Comparison of ENCODE assay signal across 19 cellular contexts in genomic region chr9:104854613-104855012, GRCh38.
DNase-seq lines count a peak whose midpoint lies in the region; ATAC-seq, FAIRE-seq and TF ChIP-seq lines count a peak whose summit lies in the region.
"Had no signal": no experiment of that assay in that cellular context is flagged by ENCODE, and none has a peak within 500 bp of the region (broad histone marks: within the 10 kb centered on the region; RNA-seq: fewer than 3 reads in every experiment).

No MANE protein-coding gene starts in this region.

- DNase-seq in A549 (ENCODE audit: low read depth in 1 of 2, low spot score in 1 of 2) (no peak), HPDE6-E6E7 (ENCODE audit: extremely low spot score) (peak; percentile 72), NCI-H748 treated with DMSO at 0.1 percent for 48 hours (lab: John Stamatoyannopoulos, UW) (peak; percentile 67), foreskin keratinocyte (peak; percentile 90 to 92), AG20443 (ENCODE audit: low spot score) (no peak), KBM-7 (no peak), nucleus accumbens (lab: John Stamatoyannopoulos, UW) (no peak)
- DNase-seq: activated CD4-positive, alpha-beta T cell treated with anti-CD3 and anti-CD28 coated beads, Interleukin-2, amount 50 U/mL, for 48 hours; activated naive CD4-positive, alpha-beta T cell treated with anti-CD3 and anti-CD28 coated beads for 36 hours; activated T-cell treated with anti-CD3 and anti-CD28 coated beads, Interleukin-2, amount 50 U/mL, for 24 hours; aorta; CD4-positive, alpha-beta T cell; cerebellar nuclear complex; effector CD4-positive, alpha-beta T cell; NCI-H187 treated with DMSO at 0.1 percent for 48 hours; right lobe of liver; stimulated activated CD4-positive, alpha-beta T cell treated with anti-CD3 and anti-CD28 coated beads, Interleukin-15, amount 100 ng/mL, for 24 hours had no signal

- no peaks in the 10 kb centered on the region for H3K9me3 ChIP-seq in A549
- H3K9me3 ChIP-seq: right lobe of liver, thoracic aorta had no signal

- ATAC-seq in A549 = no peak
- peak; percentile 83 for ATAC-seq in foreskin keratinocyte
- no peak for ATAC-seq in HG02870 (IDR thresholded peaks at IDR 0.05; ENCODE audit: unreplicated experiment)

- H3K27ac ChIP-seq in A549 (no peak overlapping the region), foreskin keratinocyte (peak overlapping the region; percentile 65)
- H3K27ac ChIP-seq: thoracic aorta had no signal

- WGBS in A549 (ENCODE audit: missing lambda C conversion rate) = 67% methylated on average over 1 of the region's 1 CpG

- no peak for FAIRE-seq in A549 (lab: Jason Lieb, UNC)

- CTCF ChIA-PET in A549 (lab: Yijun Ruan, JAX) = interaction anchor here (0.9 to 1.7 kb wide), 4 partner anchors 9 to 561 kb away, joined by 3 to 5 read pairs (median 4); no protein-coding TSS in a partner anchor

- in situ Hi-C loops in KBM-7 (cut with MboI; ENCODE audit: low pct_unique_long_range_greater_than_20kb, low sequenced_read_pairs) = no loop called here

- TF ChIP-seq POLR2A in A549 (IDR thresholded peaks at IDR 0.05; ENCODE audit: low read length) = no peak

- no peak for TF ChIP-seq CTCF in A549 (IDR thresholded peaks at IDR 0.05)
- TF ChIP-seq CTCF in foreskin keratinocyte (conservative IDR thresholded peaks at IDR 0.05) = no peak

- TF ChIP-seq EP300 in A549 (IDR thresholded peaks at IDR 0.05) = no peak

- H3K4me2 ChIP-seq in A549 = 0 out of 3 replicates have a peak overlapping the region, but pooled peaks have one; percentile 29

- POLR2A ChIA-PET in A549 (lab: Yijun Ruan, JAX) = no interaction called here

- TF ChIP-seq RAD21 in A549 (conservative IDR thresholded peaks at IDR 0.05 in 1 of 2, IDR thresholded peaks at IDR 0.05 in 1 of 2) = no peak

- H3K27me3 ChIP-seq in foreskin keratinocyte = no peaks in the 10 kb centered on the region
- H3K27me3 ChIP-seq: right lobe of liver had no signal

- no peak overlapping the region for H3K4me3 ChIP-seq in A549
- H3K4me3 ChIP-seq: right lobe of liver, thoracic aorta had no signal

- H3K4me1 ChIP-seq in A549 = peaks cover 11% of the 10 kb centered on the region; the same call in 1 of the 3 replicates
- H3K4me1 ChIP-seq in foreskin keratinocyte = peaks cover 34% of the 10 kb centered on the region

TF ChIP-seq in A549, 52 proteins besides CTCF, POLR2A, EP300 and RAD21:
- TF ChIP-seq REST (IDR thresholded peaks at IDR 0.05) (no peak), FOSL2 (IDR thresholded peaks at IDR 0.05) (0 out of 2 replicates have a peak, but pooled peaks have one; percentile 15), FOSL2 (CRISPR knock-in tag; IDR thresholded peaks at IDR 0.05) (no peak), CEBPB (IDR thresholded peaks at IDR 0.05) (peak in 1 of 2 experiments; percentile 23; a peak in 1 of 4 replicates)

Comparison
In these comparisons a context has a peak if more than half of its experiments do, and no peak if none do; other contexts are left out.
1. DNase-seq: peak in HPDE6-E6E7 (single experiment), NCI-H748 treated with DMSO at 0.1 percent for 48 hours (single experiment) and foreskin keratinocyte (2 of 2); none in A549 (0 of 2), AG20443 (single experiment), KBM-7 (single experiment) and nucleus accumbens (0 of 56).